Comparison of ENCODE assay signal across 20 cellular contexts in genomic region chr1:19326748-19327065, GRCh38.
"Had no signal": no experiment of that assay in that cellular context is flagged by ENCODE, and none has a peak within 500 bp of the region (broad histone marks: within the 10 kb centered on the region; RNA-seq: fewer than 3 reads in every experiment).

No MANE protein-coding gene starts in this region.

- H3K4me1 ChIP-seq: esophagus muscularis mucosa, gastrocnemius medialis, heart right ventricle, right atrium auricular region, sigmoid colon, tibial artery, upper lobe of left lung, uterus had no signal

- H3K27me3 Mint-ChIP-seq: naive thymus-derived CD4-positive, alpha-beta T cell had no signal

- H3K27me3 ChIP-seq: dorsolateral prefrontal cortex, esophagus muscularis mucosa, gastrocnemius medialis, heart right ventricle, neutrophil, right atrium auricular region, sigmoid colon, tibial artery, upper lobe of left lung, uterus had no signal

- H3K27ac ChIP-seq: epithelial cell of prostate, esophagus muscularis mucosa, gastrocnemius medialis, heart right ventricle, neutrophil, right atrium auricular region, sigmoid colon, skin epidermis, tibial artery, upper lobe of left lung, uterus had no signal

- H3K9me3 ChIP-seq: esophagus muscularis mucosa, gastrocnemius medialis, heart right ventricle, neutrophil, right atrium auricular region, sigmoid colon, tibial artery, upper lobe of left lung, uterus had no signal

- DNase-seq: cortex of kidney; effector CD8-positive, alpha-beta T cell; gastrocnemius medialis; heart right ventricle; hypothalamus; kidney glomerular epithelial cell; mammary epithelial cell; naive thymus-derived CD4-positive, alpha-beta T cell; sigmoid colon; stimulated activated CD4-positive, alpha-beta T cell treated with anti-CD3 and anti-CD28 coated beads, Interleukin-12 subunit alpha, Interleukin-12 subunit beta, amount 100 ng/mL, for 4 hours; stimulated activated naive CD4-positive, alpha-beta T cell treated with Interleukin-2 at 50 U/mL for 16 hours; tibial artery; upper lobe of left lung; uterus had no signal

- H3K4me3 ChIP-seq: dorsolateral prefrontal cortex, esophagus muscularis mucosa, gastrocnemius medialis, heart right ventricle, right atrium auricular region, sigmoid colon, skin epidermis, tibial artery, upper lobe of left lung, uterus had no signal

- H3K36me3 ChIP-seq: uterus had no signal

- ATAC-seq: gastrocnemius medialis, heart right ventricle had no signal

- H3K4me3 Mint-ChIP-seq: naive thymus-derived CD4-positive, alpha-beta T cell had no signal
